ENCODE assay signal across 8 cellular contexts in genomic region chr13:23980160-23980551, GRCh38.
DNase-seq lines count a peak whose midpoint lies in the region; ATAC-seq and TF ChIP-seq lines count a peak whose summit lies in the region.

No MANE protein-coding gene starts in this region.

- TF ChIP-seq CTCF in lower lobe of right lung (IDR thresholded peaks at IDR 0.05) = no peak

- POLR2A ChIA-PET in activated CD8-positive, alpha-beta T cell treated with anti-CD3 and anti-CD28 coated beads, Interleukin-2, amount 10 ng/mL, durations not matched to agents 7 days and 5 days (lab: Charles Lee) = interaction anchor here (0.6 kb wide), 1 partner anchor 249 kb away, joined by 3 read pairs; no protein-coding TSS in a partner anchor

- peak overlapping the region; percentile 66 for H3K27ac ChIP-seq in lower lobe of right lung

- H3K36me3 ChIP-seq in lower lobe of right lung = no peaks in the 10 kb centered on the region

- intact Hi-C loops in lower lobe of right lung (cut with DNase I) = no loop called here

- peak; percentile 91 for DNase-seq in DMS53 (lab: John Stamatoyannopoulos, UW)
- no peak for DNase-seq in DMS53 treated with DMSO at 0.1 percent for 48 hours (lab: John Stamatoyannopoulos, UW; ENCODE audit: unreplicated experiment)
- peak; percentile 76 for DNase-seq in NCI-H345 (lab: John Stamatoyannopoulos, UW)
- peak; percentile 92 for DNase-seq in activated CD8-positive, alpha-beta T cell treated with anti-CD3 and anti-CD28 coated beads, Interleukin-2, amount 10 ng/mL, durations not matched to agents 7 days and 5 days
- DNase-seq in effector CD4-positive, alpha-beta T cell = peak; percentile 69
- DNase-seq in lower lobe of right lung = peak; percentile 88
- DNase-seq in stimulated activated CD4-positive, alpha-beta T cell treated with anti-CD3 and anti-CD28 coated beads, TNF-alpha, amount 100 ng/mL, for 1 hour (ENCODE audit: low read depth in 3 of 3, low spot score in 1 of 3) = peak; percentile 56 to 78 (median 58)

- H3K27me3 ChIP-seq in lower lobe of right lung (ENCODE audit: low read depth) = no peaks in the 10 kb centered on the region

- H3K27me3 Mint-ChIP-seq in activated CD8-positive, alpha-beta T cell treated with anti-CD3 and anti-CD28 coated beads, Interleukin-2, amount 10 ng/mL, durations not matched to agents 7 days and 5 days (ENCODE audit: low read depth) = peaks cover 30% of the 10 kb centered on the region

- H3K4me3 ChIP-seq in lower lobe of right lung = peak overlapping the region; percentile 63

- CTCF ChIA-PET in activated CD8-positive, alpha-beta T cell treated with anti-CD3 and anti-CD28 coated beads, Interleukin-2, amount 10 ng/mL, durations not matched to agents 7 days and 5 days (lab: Charles Lee) = interaction anchor here (1.0 to 3.9 kb wide), 2 partner anchors 91 to 250 kb away, joined by 3 to 12 read pairs; partner anchors contain the start of gene MIPEP

- H3K9me3 Mint-ChIP-seq in activated CD8-positive, alpha-beta T cell treated with anti-CD3 and anti-CD28 coated beads, Interleukin-2, amount 10 ng/mL, durations not matched to agents 7 days and 5 days (ENCODE audit: insufficient read depth) = no peaks in the 10 kb centered on the region

- H3K27ac Mint-ChIP-seq in activated CD8-positive, alpha-beta T cell treated with anti-CD3 and anti-CD28 coated beads, Interleukin-2, amount 10 ng/mL, durations not matched to agents 7 days and 5 days = peak overlapping the region; percentile 68

- no peaks in the 10 kb centered on the region for H3K36me3 Mint-ChIP-seq in activated CD8-positive, alpha-beta T cell treated with anti-CD3 and anti-CD28 coated beads, Interleukin-2, amount 10 ng/mL, durations not matched to agents 7 days and 5 days (ENCODE audit: low read depth)

- no peaks in the 10 kb centered on the region for H3K9me3 ChIP-seq in lower lobe of right lung

- ATAC-seq in HG02973 (IDR thresholded peaks at IDR 0.05; ENCODE audit: unreplicated experiment) (peak; percentile 90), lower lobe of right lung (peak; percentile 92 to 93)
- peak; percentile 91 for ATAC-seq in activated CD8-positive, alpha-beta T cell treated with anti-CD3 and anti-CD28 coated beads, Interleukin-2, amount 10 ng/mL, durations not matched to agents 7 days and 5 days

- H3K4me1 ChIP-seq in lower lobe of right lung = peaks cover 6% of the 10 kb centered on the region

- H3K4me1 Mint-ChIP-seq in activated CD8-positive, alpha-beta T cell treated with anti-CD3 and anti-CD28 coated beads, Interleukin-2, amount 10 ng/mL, durations not matched to agents 7 days and 5 days (ENCODE audit: low read depth) = peaks cover 17% of the 10 kb centered on the region

- H3K4me3 Mint-ChIP-seq in activated CD8-positive, alpha-beta T cell treated with anti-CD3 and anti-CD28 coated beads, Interleukin-2, amount 10 ng/mL, durations not matched to agents 7 days and 5 days = peak overlapping the region; percentile 77
